8 cellular contexts compared by ENCODE assay signal in genomic region chr7:112789453-112789823, GRCh38. TPM values are rescaled to one million over a fixed set of nuclear protein-coding genes. Genes with fewer than 3 reads are reported as not detected.
DNase-seq lines count a peak whose midpoint lies in the region; ATAC-seq and TF ChIP-seq lines count a peak whose summit lies in the region.

No MANE protein-coding gene starts in this region.

- H3K9me3 ChIP-seq in RWPE2 (ENCODE audit: severe bottlenecking): no peaks in the 10 kb centered on the region

- peaks cover 6% of the 10 kb centered on the region for H3K36me3 ChIP-seq in RWPE2 (ENCODE audit: low read depth)

- ATAC-seq in GM18498 (IDR thresholded peaks at IDR 0.05; ENCODE audit: unreplicated experiment): peak; percentile 0
- peak; percentile 5; the same call in 2 of the 3 replicates for ATAC-seq in RWPE2 (ENCODE audit: low read depth)
- ATAC-seq in HG02938 (IDR thresholded peaks at IDR 0.05; ENCODE audit: unreplicated experiment): no peak
- no peak for ATAC-seq in GM19455 (IDR thresholded peaks at IDR 0.05; ENCODE audit: unreplicated experiment)

- peak overlapping the region; percentile 56 for H3K27ac ChIP-seq in RWPE2 (ENCODE audit: poor library complexity, severe bottlenecking)

- no peaks in the 10 kb centered on the region for H3K27me3 ChIP-seq in RWPE2 (ENCODE audit: insufficient read depth, poor library complexity, severe bottlenecking)

- TF ChIP-seq CTCF in RWPE2 (IDR thresholded peaks at IDR 0.05; ENCODE audit: poor library complexity, severe bottlenecking) (no peak), fibroblast of the aortic adventitia (IDR thresholded peaks at IDR 0.05; ENCODE audit: insufficient read depth, low read length) (no peak), retinal pigment epithelial cell (conservative IDR thresholded peaks at IDR 0.05; ENCODE audit: low read depth, low read length) (no peak)

- no peaks in the 10 kb centered on the region for H3K4me1 ChIP-seq in RWPE2 (ENCODE audit: insufficient read depth, poor library complexity, severe bottlenecking)

- H3K4me3 ChIP-seq in RWPE2 (ENCODE audit: severe bottlenecking): peak overlapping the region; percentile 66
- peak overlapping the region; percentile 90 for H3K4me3 ChIP-seq in fibroblast of the aortic adventitia (ENCODE audit: low read depth, low read length)
- H3K4me3 ChIP-seq in retinal pigment epithelial cell (ENCODE audit: low read length): peak overlapping the region; percentile 79

- DNase-seq in RWPE2 (ENCODE audit: low spot score): no peak
- no peak for DNase-seq in fibroblast of the aortic adventitia (ENCODE audit: low read depth)
- DNase-seq in retinal pigment epithelial cell (ENCODE audit: low read depth): no peak
- DNase-seq in D341Med (ENCODE audit: low spot score): no peak
- DNase-seq in DMS 273 treated with DMSO at 0.1 percent for 48 hours (lab: John Stamatoyannopoulos, UW): no peak

RNA-seq across cellular contexts. Expression of gene TMEM168, which starts 0.8 kb away (rescaled TPM):
- total RNA-seq in fibroblast of the aortic adventitia (ENCODE audit: low replicate concordance): 25.6 and 31.6 TPM in 2 replicates

Comparison
In these comparisons a context has a peak if more than half of its experiments do, and no peak if none do; other contexts are left out.
1. ATAC-seq: peak in GM18498 (single experiment) and RWPE2 (single experiment); none in HG02938 (single experiment) and GM19455 (single experiment).
2. Peak in every context shown above with its lines, with median percentiles within 50 percentile points of each other: H3K4me3 ChIP-seq.